1 cellular context compared by ENCODE assay signal in genomic region chr12:53994691-53995310, GRCh38.
TF ChIP-seq lines count a peak whose summit lies in the region.

No MANE protein-coding gene starts in this region.

TF ChIP-seq in A549, 52 proteins besides CTCF, POLR2A, EP300 and RAD21 (continued from another document):
- TF ChIP-seq BCL3 (IDR thresholded peaks at IDR 0.05) = no peak
- no peak for TF ChIP-seq EHF (CRISPR knock-in tag; IDR thresholded peaks at IDR 0.05)
- TF ChIP-seq SMC3 (IDR thresholded peaks at IDR 0.05) = no peak
- no peak for TF ChIP-seq FOXS1 (CRISPR knock-in tag; IDR thresholded peaks at IDR 0.05)
- no peak for TF ChIP-seq ZC3H11A (IDR thresholded peaks at IDR 0.05)
